Comparison of ENCODE assay signal across 8 cellular contexts in genomic region chr4:140150636-140150885, GRCh38. TPM values are rescaled to one million over a fixed set of nuclear protein-coding genes. Genes with fewer than 3 reads are reported as not detected.
DNase-seq lines count a peak whose midpoint lies in the region; ATAC-seq, FAIRE-seq and TF ChIP-seq lines count a peak whose summit lies in the region.

No MANE protein-coding gene starts in this region.

- peak overlapping the region; percentile 87 for H3K4me3 ChIP-seq in PC-9
- H3K4me3 ChIP-seq in colonic mucosa: peak overlapping the region; percentile 79
- H3K4me3 ChIP-seq in muscle layer of colon (ENCODE audit: low read depth in 1 of 2, low read length in 2 of 2): peak overlapping the region; percentile 76 to 97
- peak overlapping the region; percentile 72 to 73 for H3K4me3 ChIP-seq in vagina

- POLR2A ChIA-PET in PC-9 (lab: Charles Lee; ENCODE audit: unreplicated experiment): interaction anchor here (0.6 to 2.1 kb wide), 12 partner anchors 14 to 1059 kb away, joined by 3 to 36 read pairs (median 6); no protein-coding TSS in a partner anchor

- no peak for TF ChIP-seq CTCF in PC-9 (conservative IDR thresholded peaks at IDR 0.05)
- no peak for TF ChIP-seq CTCF in colonic mucosa (IDR thresholded peaks at IDR 0.05)
- no peak for TF ChIP-seq CTCF in vagina (IDR thresholded peaks at IDR 0.05)

- TF ChIP-seq POLR2A in GM12891 (IDR thresholded peaks at IDR 0.05; ENCODE audit: low read depth, low read length) (no peak), vagina (IDR thresholded peaks at IDR 0.05) (no peak)

- H3F3A ChIP-seq in PC-9 (ENCODE audit: insufficient read depth, low read depth): peaks cover 16% of the 10 kb centered on the region

- no peaks in the 10 kb centered on the region for H3K9me2 ChIP-seq in PC-9 (ENCODE audit: insufficient read depth)

- intact Hi-C loops in PC-9 (cut with micrococcal nuclease; ENCODE audit: unreplicated experiment) (loop anchor here (2.0 to 10.0 kb wide), 4 partner anchors 130 to 704 kb away; no protein-coding TSS in a partner anchor), colonic mucosa (cut with DNase I) (loop anchor here (5.0 kb wide), 4 partner anchors 87 to 413 kb away; no protein-coding TSS in a partner anchor), vagina (cut with DNase I) (loop anchor here (5.0 to 10.0 kb wide), 2 partner anchors 106 to 413 kb away; no protein-coding TSS in a partner anchor)

- H3K36me3 ChIP-seq in PC-9 (ENCODE audit: low read depth) (no peaks in the 10 kb centered on the region; the same call in 1 of the 2 replicates), colonic mucosa (no peaks in the 10 kb centered on the region), muscle layer of colon (ENCODE audit: insufficient read depth, low read length) (no peaks in the 10 kb centered on the region), vagina (no peaks in the 10 kb centered on the region)

- no peaks in the 10 kb centered on the region for H4K20me1 ChIP-seq in PC-9 (ENCODE audit: insufficient read depth)

- FAIRE-seq in GM12891 (lab: Jason Lieb, UNC): peak; percentile 71

- no peak for ATAC-seq in GM18858 (IDR thresholded peaks at IDR 0.05; ENCODE audit: unreplicated experiment)

- H3K79me2 ChIP-seq in PC-9 (ENCODE audit: low read depth): peaks cover 59% of the 10 kb centered on the region

- BruUV-seq in PC-9 (replicated peaks; lab: Mats Ljungman, UMichigan): no TSS peak

- peak overlapping the region; percentile 75; the same call in 1 of the 2 replicates for H2AFZ ChIP-seq in PC-9

- no peaks in the 10 kb centered on the region for H3K27me3 ChIP-seq in PC-9 (ENCODE audit: insufficient read depth, low read depth)
- no peaks in the 10 kb centered on the region for H3K27me3 ChIP-seq in colonic mucosa
- no peaks in the 10 kb centered on the region for H3K27me3 ChIP-seq in muscle layer of colon (ENCODE audit: control insufficient read depth in 1 of 2, insufficient read depth in 2 of 2, low read length in 2 of 2)
- H3K27me3 ChIP-seq in vagina: no peaks in the 10 kb centered on the region

- DNase-seq in GM12891 (ENCODE audit: insufficient read length, low spot score): no peak
- no peak for DNase-seq in PC-9
- DNase-seq in colonic mucosa: peak; percentile 91
- DNase-seq in vagina (ENCODE audit: extremely low spot score in 2 of 2): no peak
- DNase-seq in SHP77 treated with DMSO at 0.1 percent for 48 hours (lab: John Stamatoyannopoulos, UW): no peak
- DNase-seq in NCI-H2196 treated with DMSO at 0.1 percent for 48 hours (lab: John Stamatoyannopoulos, UW; ENCODE audit: unreplicated experiment): no peak

- H3K27ac ChIP-seq in PC-9: peak overlapping the region; percentile 100
- H3K27ac ChIP-seq in colonic mucosa: peak overlapping the region; percentile 99
- H3K27ac ChIP-seq in muscle layer of colon (ENCODE audit: low read depth, low read length): peak overlapping the region; percentile 97
- peak overlapping the region; percentile 94 for H3K27ac ChIP-seq in vagina

- H3K9me3 ChIP-seq in PC-9 (ENCODE audit: insufficient read depth, low read depth) (no peaks in the 10 kb centered on the region), colonic mucosa (no peaks in the 10 kb centered on the region), muscle layer of colon (ENCODE audit: low read length) (no peaks in the 10 kb centered on the region), vagina (no peaks in the 10 kb centered on the region)

- H3K9ac ChIP-seq in colonic mucosa (ENCODE audit: low read depth in 2 of 2, low read length in 2 of 2) (peak overlapping the region; percentile 57 to 97), muscle layer of colon (ENCODE audit: low read length) (peak overlapping the region; percentile 95)

- H3K4me2 ChIP-seq in PC-9: peak overlapping the region; percentile 98

- H3K4me1 ChIP-seq in PC-9 (replicated peaks; ENCODE audit: insufficient read depth) (peaks cover 31% of the 10 kb centered on the region), colonic mucosa (no peaks in the 10 kb centered on the region), muscle layer of colon (ENCODE audit: insufficient read depth, low read length) (no peaks in the 10 kb centered on the region), vagina (peaks cover 15% of the 10 kb centered on the region)

- CTCF ChIA-PET in PC-9 (lab: Charles Lee): interaction anchor here (0.6 to 1.2 kb wide), 2 partner anchors 9 to 96 kb away, joined by 3 to 4 read pairs; no protein-coding TSS in a partner anchor

TF ChIP-seq in GM12891, 5 proteins besides CTCF, POLR2A, EP300 and RAD21:
- TF ChIP-seq TAF1 (IDR thresholded peaks at IDR 0.05; ENCODE audit: low read depth, low read length): no peak
- no peak for TF ChIP-seq POU2F2 (IDR thresholded peaks at IDR 0.05; ENCODE audit: low read depth, low read length)
- TF ChIP-seq SPI1 (IDR thresholded peaks at IDR 0.05; ENCODE audit: low read depth, low read length): no peak
- no peak for TF ChIP-seq PAX5 (IDR thresholded peaks at IDR 0.05; ENCODE audit: insufficient read depth, low read length, severe bottlenecking)
- TF ChIP-seq POLR2AphosphoS5 (IDR thresholded peaks at IDR 0.05; ENCODE audit: low read depth, low read length): no peak

RNA-seq across cellular contexts. Expression of gene MAML3, which starts 3.4 kb away (rescaled TPM):
- 0.01 TPM for polyA plus RNA-seq in GM12891 (2012; ENCODE audit: low read depth, missing spikeins)
- total RNA-seq in PC-9 (2021): 10.5 and 15.2 TPM in 2 replicates
- total RNA-seq in colonic mucosa: 10 to 100 TPM in 1 of 2 donors, 1 to 10 TPM in 1; 9.3 to 10.1 TPM
- total RNA-seq in vagina: 16.2 TPM
